ENCODE assay signal across 8 cellular contexts in the genomic region with DNA sequence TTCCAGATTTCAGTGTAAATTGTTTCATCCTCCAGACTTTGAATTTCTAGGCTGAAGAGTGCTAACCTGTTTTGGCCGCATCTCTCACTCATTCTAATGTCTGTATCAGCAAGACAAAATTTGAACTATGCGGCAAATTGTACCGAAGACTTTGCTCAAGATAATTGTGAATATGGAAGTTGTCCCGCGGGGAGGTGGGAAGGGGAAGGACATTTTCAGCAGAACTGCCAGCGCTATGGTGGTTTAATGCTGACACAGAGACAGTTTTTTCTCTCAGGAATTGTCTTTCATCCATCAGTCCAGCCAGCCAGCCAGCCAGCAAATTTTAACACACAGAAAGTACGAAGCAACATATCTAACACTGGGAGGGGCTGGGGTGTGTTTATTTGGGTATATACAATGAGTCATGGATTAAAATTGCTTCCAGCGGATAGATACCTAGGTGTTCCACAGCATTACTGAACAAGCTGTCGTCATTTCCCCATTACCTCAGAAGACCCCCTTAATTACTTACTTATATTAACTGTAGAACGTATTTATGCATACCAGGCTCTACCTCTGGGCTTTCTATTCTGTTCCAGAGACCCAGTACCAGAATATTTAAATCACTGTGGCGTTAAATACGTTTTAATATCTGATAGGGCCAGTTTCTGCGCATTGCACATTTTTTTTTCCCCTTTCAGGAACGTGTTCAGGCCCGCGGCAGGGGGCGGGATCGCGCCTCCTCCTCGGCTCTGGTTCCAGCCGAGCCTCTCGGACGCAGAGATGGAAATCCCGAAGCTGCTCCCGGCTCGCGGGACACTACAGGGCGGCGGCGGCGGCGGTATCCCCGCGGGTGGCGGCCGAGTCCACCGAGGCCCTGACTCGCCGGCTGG. TPM values are rescaled to one million over a fixed set of nuclear protein-coding genes. Genes with fewer than 3 reads are reported as not detected.
A peak's percentile ranks its signal among the peaks of the same experiment; 100 is the strongest.
DNase-seq lines count a peak whose midpoint lies in the region; ATAC-seq and TF ChIP-seq lines count a peak whose summit lies in the region.
"Not testable (repeated sequence)": the region's sequence is repeated elsewhere in the genome, so short reads cannot be mapped to it uniquely, and the experiment has no call there.

Gene ZXDB, plus strand, starts transcription at position 728 of the 875 bp plus-strand sequence. Its CDS starts 38 bp downstream, at position 766.

- H3K4ac ChIP-seq in IMR-90 (ENCODE audit: low read depth, low read length) = peak within 1 kb of the TSS; percentile 50
- not testable (repeated sequence) for H3K4ac ChIP-seq in neuronal stem cell (ENCODE audit: low read length)

- whole genome bisulfite sequencing in IMR-90 (ENCODE audit: extremely low coverage in 2 of 2, insufficient read length in 1 of 2), 2 experiments = no CpG with 5 or more reads among the region's 39 CpGs
- WGBS in neuronal stem cell (ENCODE audit: extremely low coverage in 2 of 2, insufficient read length in 2 of 2, insufficient replicate concordance in 1 of 2), 2 donors = no CpG with 5 or more reads among the region's 39 CpGs

- H3K9ac ChIP-seq in IMR-90 (ENCODE audit: low read depth, low read length) = peak within 1 kb of the TSS; percentile 67
- not testable (repeated sequence) for H3K9ac ChIP-seq in neuronal stem cell (ENCODE audit: low read depth, low read length, poor library complexity)

- H2BK12ac ChIP-seq in neuronal stem cell (ENCODE audit: low read length) = not testable (repeated sequence)

- H3K18ac ChIP-seq in IMR-90 (ENCODE audit: low read depth, low read length) (peak within 1 kb of the TSS; percentile 74), neuronal stem cell (ENCODE audit: low read length) (peak within 1 kb of the TSS; percentile 57)

- TF ChIP-seq RAD21 in IMR-90 (IDR thresholded peaks at IDR 0.05; ENCODE audit: low read length) = not testable (repeated sequence)

- in situ Hi-C loops in IMR-90 (cut with MboI; ENCODE audit: low sequenced_read_pairs) = not testable (repeated sequence)

- H3K14ac ChIP-seq in IMR-90 (replicated peaks; ENCODE audit: low read depth, low read length) = peak within 1 kb of the TSS; percentile 44; the same call in 1 of the 2 replicates
- H3K14ac ChIP-seq in neuronal stem cell (ENCODE audit: low read length) = not testable (repeated sequence)

- peak within 1 kb of the TSS; percentile 39; the same call in 1 of the 2 replicates for H2BK20ac ChIP-seq in IMR-90 (ENCODE audit: low read depth, low read length)

- not testable (repeated sequence) for H3K27me3 Mint-ChIP-seq in MCF 10A (ENCODE audit: insufficient read depth, unreplicated experiment)

- H3K4me1 Mint-ChIP-seq in MCF 10A (ENCODE audit: insufficient read depth, unreplicated experiment) = peaks cover 18% of the 10 kb centered on the region

- H3K27me3 ChIP-seq in IMR-90 (ENCODE audit: control insufficient read depth, insufficient read depth, low read length); SJSA1 (replicated peaks); neuronal stem cell (ENCODE audit: control insufficient read depth in 3 of 3, insufficient read depth in 3 of 3, low read depth in 1 of 3, low read length in 3 of 3); uterus: not testable (repeated sequence)

- H4K91ac ChIP-seq in IMR-90 (ENCODE audit: insufficient read depth, low read depth, low read length) = peak within 1 kb of the TSS; percentile 32
- H4K91ac ChIP-seq in neuronal stem cell (ENCODE audit: low read depth, low read length, poor library complexity) = not testable (repeated sequence)

- not testable (repeated sequence) for H3K79me1 ChIP-seq in IMR-90 (ENCODE audit: low read depth in 1 of 2, low read length in 2 of 2); neuronal stem cell (ENCODE audit: low read depth, low read length)

- peak within 1 kb of the TSS; percentile 61 for H3K4me2 ChIP-seq in IMR-90 (ENCODE audit: low read depth, low read length)
- H3K4me2 ChIP-seq in neuronal stem cell (ENCODE audit: insufficient read depth, low read length, poor library complexity, severe bottlenecking) = peak within 1 kb of the TSS; percentile 45

- H4K5ac ChIP-seq in IMR-90 (ENCODE audit: low read depth, low read length) = peak within 1 kb of the TSS; percentile 36

- not testable (repeated sequence) for H2AK9ac ChIP-seq in IMR-90 (replicated peaks; ENCODE audit: low read depth, low read length, poor library complexity)

- not testable (repeated sequence) for H4K20me1 ChIP-seq in IMR-90 (ENCODE audit: insufficient read depth, low read length)

- not testable (repeated sequence) for H3K9me3 Mint-ChIP-seq in MCF 10A (ENCODE audit: unreplicated experiment)

- H2BK120ac ChIP-seq in IMR-90 (ENCODE audit: low read depth, low read length) = peak within 1 kb of the TSS; percentile 30; the same call in 1 of the 2 replicates
- not testable (repeated sequence) for H2BK120ac ChIP-seq in neuronal stem cell (ENCODE audit: low read depth, low read length)

- H3K56ac ChIP-seq in IMR-90 (ENCODE audit: extremely low read depth, insufficient read depth, low read length) = not testable (repeated sequence)

- H4K8ac ChIP-seq in IMR-90 (ENCODE audit: low read depth in 2 of 2, low read length in 2 of 2) = peak within 1 kb of the TSS in 1 of 2 experiments; percentile 63; a peak in 2 of 4 replicates
- H4K8ac ChIP-seq in neuronal stem cell (ENCODE audit: low read depth, low read length) = not testable (repeated sequence)

- H3K9me3 ChIP-seq in IMR-90 (ENCODE audit: control insufficient read depth, insufficient read depth, low read length); SJSA1 (replicated peaks); neuronal stem cell (replicated peaks in 1 of 2; ENCODE audit: control insufficient read depth in 2 of 2, insufficient read depth in 1 of 2, low read depth in 1 of 2, low read length in 2 of 2); uterus: not testable (repeated sequence)

- peak within 1 kb of the TSS; percentile 2; the same call in 1 of the 2 replicates for H3K23ac ChIP-seq in IMR-90 (ENCODE audit: low read depth, low read length)
- H3K23ac ChIP-seq in neuronal stem cell (ENCODE audit: low read depth, low read length, poor library complexity) = not testable (repeated sequence)

- intact Hi-C loops in IMR-90 (cut with micrococcal nuclease) = loop anchor here (1.0 to 10.0 kb wide), 3 partner anchors 11 to 1027 kb away; partner anchors contain the start of gene UBQLN2
- intact Hi-C loops in MCF 10A (cut with micrococcal nuclease) = loop anchor here (10.0 kb wide), 2 partner anchors 53 to 307 kb away; partner anchors contain the start of gene FAAH2
- intact Hi-C loops in left cardiac atrium (cut with DNase I) = loop anchor here in 1 of 2 donors (5.0 kb wide), 1 partner anchor 321 kb away; the partner anchor contains the start of gene ZXDA
- intact Hi-C loops in uterus (cut with DNase I; ENCODE audit: low total_unique reads) = not testable (repeated sequence)

- peak within 1 kb of the TSS; percentile 81 for H2AFZ ChIP-seq in IMR-90 (replicated peaks; ENCODE audit: low read length, poor library complexity)
- H2AFZ ChIP-seq in neuronal stem cell (ENCODE audit: low read length) = peak within 1 kb of the TSS; percentile 86

- TF ChIP-seq CTCF in HFF-Myc (IDR thresholded peaks at IDR 0.05; ENCODE audit: low read depth, low read length, missing control alignments); IMR-90 (conservative IDR thresholded peaks at IDR 0.05; ENCODE audit: low read depth, low read length); MCF 10A (IDR thresholded peaks at IDR 0.05; ENCODE audit: unreplicated experiment); uterus (IDR thresholded peaks at IDR 0.05): not testable (repeated sequence)

- H3K27ac ChIP-seq in IMR-90 (ENCODE audit: insufficient read depth, low read length) (peak within 1 kb of the TSS; percentile 80), SJSA1 (peak within 1 kb of the TSS; percentile 92), uterus (peak within 1 kb of the TSS; percentile 93 to 97)
- H3K27ac ChIP-seq in neuronal stem cell (replicated peaks; ENCODE audit: low read length) = not testable (repeated sequence)

- peak within 1 kb of the TSS; percentile 94 for H3K27ac Mint-ChIP-seq in MCF 10A (ENCODE audit: low read depth, unreplicated experiment)

- POLR2A ChIA-PET in IMR-90 (lab: Charles Lee; ENCODE audit: unreplicated experiment); MCF 10A (lab: Yijun Ruan, JAX): not testable (repeated sequence)

- not testable (repeated sequence) for BruUV-seq in IMR-90 (replicated peaks; lab: Mats Ljungman, UMichigan)
- BruUV-seq in MCF 10A (replicated peaks; lab: Mats Ljungman, UMichigan) = TSS peak; percentile 88

- CTCF ChIA-PET in IMR-90 (lab: Yijun Ruan, JAX); MCF 10A (lab: Yijun Ruan, JAX): not testable (repeated sequence)

- H3K4me3 ChIP-seq in HFF-Myc (replicated peaks; ENCODE audit: low read depth, low read length) (peak within 1 kb of the TSS; percentile 46), IMR-90 (ENCODE audit: insufficient read depth, low read depth, low read length) (peak within 1 kb of the TSS; percentile 77), SJSA1 (peak within 1 kb of the TSS; percentile 53), neuronal stem cell (ENCODE audit: low read length in 2 of 2) (peak within 1 kb of the TSS; percentile 47 to 86), uterus (peak within 1 kb of the TSS; percentile 37 to 68)

- H3K4me3 Mint-ChIP-seq in MCF 10A (ENCODE audit: unreplicated experiment) = peak within 1 kb of the TSS; percentile 76

- not testable (repeated sequence) for DNase-seq in HFF-Myc (ENCODE audit: extremely low read depth, low read depth); left cardiac atrium; neuronal stem cell (ENCODE audit: low spot score); uterus
- DNase-seq in IMR-90 = peak; percentile 65
- peak; percentile 48 to 70 for DNase-seq in SJSA1 (ENCODE audit: low read depth in 1 of 2, low spot score in 2 of 2)
- DNase-seq in MCF 10A (ENCODE audit: unreplicated experiment) = peak; percentile 59

- peaks cover 24% of the 10 kb centered on the region for H3K36me3 Mint-ChIP-seq in MCF 10A (ENCODE audit: insufficient read depth, unreplicated experiment)

- not testable (repeated sequence) for H3K36me3 ChIP-seq in IMR-90 (ENCODE audit: control insufficient read depth, insufficient read depth, low read length); SJSA1; uterus
- peaks cover 0 to 12% of the 10 kb centered on the region in 2 donors for H3K36me3 ChIP-seq in neuronal stem cell (replicated peaks in 1 of 2; ENCODE audit: control insufficient read depth in 2 of 2, insufficient read depth in 2 of 2, low read length in 2 of 2)

- H2BK5ac ChIP-seq in IMR-90 (ENCODE audit: low read depth, low read length, poor library complexity, severe bottlenecking) = peak within 1 kb of the TSS; percentile 84
- not testable (repeated sequence) for H2BK5ac ChIP-seq in neuronal stem cell (ENCODE audit: low read length)

- not testable (repeated sequence) for TF ChIP-seq POLR2A in GM18505 (IDR thresholded peaks at IDR 0.05; ENCODE audit: borderline replicate concordance, extremely low read depth, insufficient read depth, insufficient read length); IMR-90 (IDR thresholded peaks at IDR 0.05; ENCODE audit: low read depth, low read length); uterus (IDR thresholded peaks at IDR 0.05)

- H2BK15ac ChIP-seq in IMR-90 (ENCODE audit: low read depth, low read length); neuronal stem cell (ENCODE audit: low read length): not testable (repeated sequence)

- not testable (repeated sequence) for H3K4me1 ChIP-seq in IMR-90 (ENCODE audit: control insufficient read depth, insufficient read depth, low read length); neuronal stem cell (ENCODE audit: control insufficient read depth in 2 of 2, insufficient read depth in 1 of 2, low read depth in 1 of 2, low read length in 2 of 2); uterus
- H3K4me1 ChIP-seq in SJSA1 (replicated peaks) = peaks cover 15% of the 10 kb centered on the region

- H3K9me1 ChIP-seq in IMR-90 (ENCODE audit: insufficient read depth, low read length) = not testable (repeated sequence)

- dilution Hi-C loops in IMR-90 (cut with HindIII; ENCODE audit: low sequenced_read_pairs, unreplicated experiment) = not testable (repeated sequence)

- ATAC-seq in GM18505 (IDR thresholded peaks at IDR 0.05; ENCODE audit: unreplicated experiment) = peak; percentile 45
- ATAC-seq in IMR-90 (ENCODE audit: low read depth) = peak; percentile 72
- peak; percentile 81 to 82 for ATAC-seq in left cardiac atrium

- peak within 1 kb of the TSS; percentile 30; the same call in 1 of the 2 replicates for H2AK5ac ChIP-seq in IMR-90 (ENCODE audit: low read depth, low read length)
- H2AK5ac ChIP-seq in neuronal stem cell (ENCODE audit: low read depth, low read length) = not testable (repeated sequence)

RNA-seq across cellular contexts. Expression of gene ZXDB, which starts in this region (rescaled TPM):
- total RNA-seq in IMR-90 (2012; rRNA removed) (5.2 and 6.7 TPM in 2 replicates), MCF 10A (2022) (14.0 and 14.8 TPM in 2 replicates), left cardiac atrium (1 to 10 TPM; 3.9 to 5.3 TPM), uterus (10 to 100 TPM in 3 of 4 donors, 1 to 10 TPM in 1; 3.8 to 17.1 (median 13.6) TPM)
- 2.6 and 2.7 TPM in 2 replicates for polyA plus RNA-seq in IMR-90 (2012; rRNA removed)
- 1.4 and 1.5 TPM in 2 replicates for polyA plus RNA-seq in IMR-90 (2012; cell fraction: cytosol; rRNA removed)
- 1.6 and 2.4 TPM in 2 replicates for polyA plus RNA-seq in IMR-90 (2012; cell fraction: nucleus; rRNA removed; ENCODE audit: low replicate concordance)
- 7.7 and 8.2 TPM in 2 replicates for total RNA-seq in SJSA1 (2014; rRNA removed; shearing (Covaris generic))
- polyA plus RNA-seq in neuronal stem cell (2013, experiment 1 of 2) = 4.1 TPM
- 4.3 TPM for polyA plus RNA-seq in neuronal stem cell (2013, experiment 2 of 2)
